In the genomic region with DNA sequence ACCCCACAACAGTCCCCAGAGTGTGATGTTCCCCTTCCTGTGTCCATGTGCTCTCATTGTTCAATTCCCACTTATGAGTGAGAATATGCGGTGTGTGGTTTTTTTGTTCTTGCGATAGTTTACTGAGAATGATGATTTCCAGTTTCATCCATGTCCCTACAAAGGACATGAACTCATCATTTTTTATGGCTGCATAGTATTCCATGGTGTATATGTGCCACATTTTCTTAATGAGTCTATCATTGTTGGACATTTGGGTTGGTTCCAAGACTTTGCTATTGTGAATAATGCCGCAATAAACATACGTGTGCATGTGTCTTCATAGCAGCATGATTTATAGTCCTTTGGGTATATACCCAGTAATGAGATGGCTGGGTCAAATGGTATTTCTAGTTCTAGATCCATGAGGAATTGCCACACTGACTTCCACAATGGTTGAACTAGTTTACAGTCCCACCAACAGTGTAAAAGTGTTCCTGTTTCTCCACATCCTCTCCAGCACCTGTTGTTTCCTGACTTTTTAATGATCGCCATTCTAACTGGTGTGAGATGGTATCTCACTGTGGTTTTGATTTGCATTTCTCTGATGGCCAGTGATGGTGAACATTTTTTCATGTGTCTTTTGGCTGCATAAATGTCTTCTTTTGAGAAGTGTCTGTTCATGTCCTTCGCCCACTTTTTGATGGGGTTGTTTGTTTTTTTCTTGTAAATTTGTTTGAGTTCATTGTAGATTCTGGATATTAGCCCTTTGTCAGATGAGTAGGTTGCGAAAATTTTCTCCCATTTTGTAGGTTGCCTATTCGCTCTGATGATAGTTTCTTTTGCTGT, we compare ENCODE assay signal across 2 cellular contexts.
A peak's percentile ranks its signal among the peaks of the same experiment; 100 is the strongest.
TF ChIP-seq lines count a peak whose summit lies in the region.

No MANE protein-coding gene starts in this region.

TF ChIP-seq in HEK293, 187 proteins besides CTCF, POLR2A, EP300 and RAD21:
- TF ChIP-seq ZNF184 (tag by site-specific recombination; IDR thresholded peaks at IDR 0.05) (peak; percentile 86; the same call in 1 of the 2 replicates), SCRT2 (tag by site-specific recombination; IDR thresholded peaks at IDR 0.05) (peak; percentile 52), ZNF580 (tag by site-specific recombination; IDR thresholded peaks at IDR 0.05) (peak; percentile 81), ZNF146 (tag by site-specific recombination; IDR thresholded peaks at IDR 0.05) (peak; percentile 97)

TF ChIP-seq in K562, 482 proteins besides CTCF, POLR2A, EP300 and RAD21:
- TF ChIP-seq ZNF146 (CRISPR knock-in tag; IDR thresholded peaks at IDR 0.05; ENCODE audit: unreplicated experiment) = peak; percentile 63
- TF ChIP-seq, protein P1, sequence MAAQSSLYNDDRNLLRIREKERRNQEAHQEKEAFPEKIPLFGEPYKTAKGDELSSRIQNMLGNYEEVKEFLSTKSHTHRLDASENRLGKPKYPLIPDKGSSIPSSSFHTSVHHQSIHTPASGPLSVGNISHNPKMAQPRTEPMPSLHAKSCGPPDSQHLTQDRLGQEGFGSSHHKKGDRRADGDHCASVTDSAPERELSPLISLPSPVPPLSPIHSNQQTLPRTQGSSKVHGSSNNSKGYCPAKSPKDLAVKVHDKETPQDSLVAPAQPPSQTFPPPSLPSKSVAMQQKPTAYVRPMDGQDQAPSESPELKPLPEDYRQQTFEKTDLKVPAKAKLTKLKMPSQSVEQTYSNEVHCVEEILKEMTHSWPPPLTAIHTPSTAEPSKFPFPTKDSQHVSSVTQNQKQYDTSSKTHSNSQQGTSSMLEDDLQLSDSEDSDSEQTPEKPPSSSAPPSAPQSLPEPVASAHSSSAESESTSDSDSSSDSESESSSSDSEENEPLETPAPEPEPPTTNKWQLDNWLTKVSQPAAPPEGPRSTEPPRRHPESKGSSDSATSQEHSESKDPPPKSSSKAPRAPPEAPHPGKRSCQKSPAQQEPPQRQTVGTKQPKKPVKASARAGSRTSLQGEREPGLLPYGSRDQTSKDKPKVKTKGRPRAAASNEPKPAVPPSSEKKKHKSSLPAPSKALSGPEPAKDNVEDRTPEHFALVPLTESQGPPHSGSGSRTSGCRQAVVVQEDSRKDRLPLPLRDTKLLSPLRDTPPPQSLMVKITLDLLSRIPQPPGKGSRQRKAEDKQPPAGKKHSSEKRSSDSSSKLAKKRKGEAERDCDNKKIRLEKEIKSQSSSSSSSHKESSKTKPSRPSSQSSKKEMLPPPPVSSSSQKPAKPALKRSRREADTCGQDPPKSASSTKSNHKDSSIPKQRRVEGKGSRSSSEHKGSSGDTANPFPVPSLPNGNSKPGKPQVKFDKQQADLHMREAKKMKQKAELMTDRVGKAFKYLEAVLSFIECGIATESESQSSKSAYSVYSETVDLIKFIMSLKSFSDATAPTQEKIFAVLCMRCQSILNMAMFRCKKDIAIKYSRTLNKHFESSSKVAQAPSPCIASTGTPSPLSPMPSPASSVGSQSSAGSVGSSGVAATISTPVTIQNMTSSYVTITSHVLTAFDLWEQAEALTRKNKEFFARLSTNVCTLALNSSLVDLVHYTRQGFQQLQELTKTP (IDR thresholded peaks at IDR 0.05; ENCODE audit: low read depth in 1 of 2, partially characterized antibody in 2 of 2) = peak in 1 of 2 experiments; percentile 92
